ENCODE assay signal across 8 cellular contexts in genomic region chr1:181482521-181483083, GRCh38. TPM values are rescaled to one million over a fixed set of nuclear protein-coding genes. Genes with fewer than 3 reads are reported as not detected.
DNase-seq lines count a peak whose midpoint lies in the region; ATAC-seq, FAIRE-seq and TF ChIP-seq lines count a peak whose summit lies in the region.

No MANE protein-coding gene starts in this region.

- intact Hi-C loops in K562 (cut with micrococcal nuclease), result no loop called here
- intact Hi-C loops in stomach (cut with DNase I; ENCODE audit: low total_unique reads), result no loop called here
- intact Hi-C loops in lower leg skin (cut with DNase I; ENCODE audit: low total_unique reads), result loop anchor here (10.0 kb wide), 2 partner anchors 192 to 452 kb away; no protein-coding TSS in a partner anchor

- no peaks in the 10 kb centered on the region for H3K9me1 ChIP-seq in K562 (ENCODE audit: control insufficient read depth, insufficient read depth, low read length)

- 6% methylated on average over 53 of the region's 55 CpGs for WGBS in K562 (ENCODE audit: insufficient coverage, low coverage, missing lambda C conversion rate)
- 1 to 6% (median 3%) methylated on average over 32 to 55 of the region's 55 CpGs for WGBS in stomach, 5 donors
- 2% methylated on average over 37 to 50 of the region's 55 CpGs for WGBS in lower leg skin, 2 donors

- no peaks in the 10 kb centered on the region for H3K36me3 ChIP-seq in MG63
- no peaks in the 10 kb centered on the region for H3K36me3 ChIP-seq in K562 (ENCODE audit: control insufficient read depth, insufficient read depth, low read length)
- no peaks in the 10 kb centered on the region for H3K36me3 ChIP-seq in stomach

- no peak for TF ChIP-seq RAD21 in K562 (CRISPR knock-in tag; conservative IDR thresholded peaks at IDR 0.05 in 1 of 2, IDR thresholded peaks at IDR 0.05 in 1 of 2)

- H3K4me3 ChIP-seq in MG63, result no peak overlapping the region
- H3K4me3 ChIP-seq in K562, result no peak overlapping the region
- peak overlapping the region; percentile 24 to 53 (median 42) for H3K4me3 ChIP-seq in stomach
- H3K4me3 ChIP-seq in lower leg skin (ENCODE audit: low read depth, poor library complexity, severe bottlenecking), result no peak overlapping the region

- 0 out of 2 replicates have a peak, but pooled peaks cover 3% of the 10 kb centered on the region for H4K20me1 ChIP-seq in K562 (replicated peaks; ENCODE audit: control insufficient read depth, insufficient read depth, low read length)

- H2AFZ ChIP-seq in K562 (ENCODE audit: low read depth, low read length), result peak overlapping the region; percentile 47; the same call in 1 of the 2 replicates

- H3K79me2 ChIP-seq in K562 (ENCODE audit: control insufficient read depth, insufficient read depth, low read length), result no peaks in the 10 kb centered on the region

- ATAC-seq in GM21390 (IDR thresholded peaks at IDR 0.05; ENCODE audit: unreplicated experiment) (peak; percentile 46), K562 (peak; percentile 79), left lobe of liver (peak; percentile 57)

- no peaks in the 10 kb centered on the region for H3K9me3 ChIP-seq in MG63
- no peaks in the 10 kb centered on the region for H3K9me3 ChIP-seq in K562 (replicated peaks; ENCODE audit: control insufficient read depth, insufficient read depth, low read depth, low read length)
- no peaks in the 10 kb centered on the region for H3K9me3 ChIP-seq in stomach

- TF ChIP-seq CTCF in K562 (IDR thresholded peaks at IDR 0.05 in 2 of 3, conservative IDR thresholded peaks at IDR 0.05 in 1 of 3; ENCODE audit: insufficient read depth in 2 of 3, low read depth in 1 of 3, low read length in 3 of 3) (no peak), stomach (IDR thresholded peaks at IDR 0.05) (no peak), lower leg skin (IDR thresholded peaks at IDR 0.05) (no peak)

- no TSS peak for BruUV-seq in K562 (replicated peaks; lab: Mats Ljungman, UMichigan)

- H3K27me3 ChIP-seq in MG63, result peaks cover 59% of the 10 kb centered on the region
- peaks cover 35 to 52% of the 10 kb centered on the region in 2 experiments for H3K27me3 ChIP-seq in K562 (ENCODE audit: control insufficient read depth in 2 of 2, insufficient read depth in 2 of 2, low read length in 2 of 2)
- H3K27me3 ChIP-seq in stomach, result peaks cover 20 to 56% (median 55%) of the 10 kb centered on the region in 3 donors

- peak overlapping the region; percentile 41; the same call in 1 of the 2 replicates for H3K4me2 ChIP-seq in K562 (ENCODE audit: insufficient read depth, low read length)

- H3K9ac ChIP-seq in K562 (ENCODE audit: insufficient read depth in 1 of 2, low read depth in 2 of 2, low read length in 2 of 2), result no peak overlapping the region

- no peak for FAIRE-seq in K562 (lab: Jason Lieb, UNC)

- in situ Hi-C loops in K562 (cut with MboI), result no loop called here

- no peak for TF ChIP-seq EP300 in K562 (IDR thresholded peaks at IDR 0.05; ENCODE audit: low read length)
- no peak for TF ChIP-seq EP300 in stomach (IDR thresholded peaks at IDR 0.05)

- no peak for TF ChIP-seq POLR2A in K562 (conservative IDR thresholded peaks at IDR 0.05)
- no peak for TF ChIP-seq POLR2A in stomach (IDR thresholded peaks at IDR 0.05)
- TF ChIP-seq POLR2A in lower leg skin (IDR thresholded peaks at IDR 0.05), result no peak

- H3K4me1 ChIP-seq in K562 (replicated peaks in 1 of 2; ENCODE audit: control insufficient read depth in 2 of 2, insufficient read depth in 2 of 2, low read length in 2 of 2) (peaks cover 0 to 15% of the 10 kb centered on the region in 2 experiments; a peak in 2 of 5 replicates), stomach (peaks cover 12 to 35% (median 25%) of the 10 kb centered on the region in 4 donors)

- no peak overlapping the region for H3K27ac ChIP-seq in K562 (ENCODE audit: extremely low read depth, low read depth, low read length)
- H3K27ac ChIP-seq in stomach, result no peak overlapping the region

- POLR2A ChIA-PET in K562 (lab: Yijun Ruan, JAX), result interaction anchor here (0.6 to 1.2 kb wide), 4 partner anchors 9 to 87 kb away, joined by 3 read pairs; no protein-coding TSS in a partner anchor

- peak; percentile 7 for DNase-seq in EH (ENCODE audit: low read depth)
- DNase-seq in MG63, result peak; percentile 43
- peak; percentile 27 to 39 (median 35) for DNase-seq in K562 (ENCODE audit: extremely low read depth in 1 of 4, low spot score in 3 of 4)
- no peak for DNase-seq in left lobe of liver (ENCODE audit: low spot score)
- DNase-seq in stomach, result peak; percentile 41
- DNase-seq in dedifferentiated amniotic fluid mesenchymal stem cell (ENCODE audit: extremely low spot score), result no peak
- no peak for DNase-seq in lower leg skin (ENCODE audit: low spot score in 2 of 2)

- CTCF ChIA-PET in K562 (lab: Yijun Ruan, JAX; ENCODE audit: low intra/inter-chr PET ratio), result interaction anchor here (0.6 to 0.8 kb wide), 2 partner anchors 443 to 533 kb away, joined by 3 read pairs; no protein-coding TSS in a partner anchor

TF ChIP-seq in K562, 482 proteins besides CTCF, POLR2A, EP300 and RAD21 (continues in another document):
- TF ChIP-seq RBFOX2 (IDR thresholded peaks at IDR 0.05; ENCODE audit: low read depth, low read length), result peak; percentile 17; the same call in 1 of the 2 replicates
- TF ChIP-seq CXXC5 (CRISPR knock-in tag; IDR thresholded peaks at IDR 0.05), result peak; percentile 44; the same call in 1 of the 2 replicates
- TF ChIP-seq E2F6 (IDR thresholded peaks at IDR 0.05; ENCODE audit: borderline replicate concordance in 1 of 2, extremely low read depth in 1 of 2, insufficient read depth in 1 of 2, insufficient read length in 1 of 2, low read depth in 1 of 2, low read length in 1 of 2, poor library complexity in 1 of 2, severe bottlenecking in 1 of 2), result peak in 1 of 2 experiments; percentile 70
- TF ChIP-seq GTF3C2 (IDR thresholded peaks at IDR 0.05; ENCODE audit: borderline replicate concordance, extremely low read depth, insufficient read length), result no peak
- peak; percentile 40 for TF ChIP-seq HNRNPLL (IDR thresholded peaks at IDR 0.05; ENCODE audit: low read depth, low read length, poor library complexity, severe bottlenecking)
- TF ChIP-seq L3MBTL2 (IDR thresholded peaks at IDR 0.05), result 0 out of 2 replicates have a peak, but pooled peaks have one; percentile 33
- peak; percentile 65 to 69 for TF ChIP-seq NRF1 (conservative IDR thresholded peaks at IDR 0.05 in 1 of 2, IDR thresholded peaks at IDR 0.05 in 1 of 2)

RNA-seq across cellular contexts. Expression of gene CACNA1E, which starts 0.7 kb away (rescaled TPM):
- not detected in 2 replicates for total RNA-seq in MG63 (2014; rRNA removed; shearing (Covaris generic); ENCODE audit: low replicate concordance)
- not detected in 2 replicates for total RNA-seq in K562 (2011; cell fraction: chromatin; rRNA removed; ENCODE audit: low replicate concordance)
- not detected in 2 replicates for total RNA-seq in K562 (2011; cell fraction: nucleolus; rRNA removed)
- total RNA-seq in K562 (2011; cell fraction: nucleoplasm; rRNA removed), result not detected in 2 replicates
- total RNA-seq in K562 (2014; rRNA removed), result not detected in 2 replicates
- total RNA-seq in K562 (2014; rRNA removed; fragmentation: Illumina TruSeq; extraction: Trizol), result not detected in 2 replicates
- under 0.01 TPM in 1 of 2 replicates, not detected in the other for total RNA-seq in K562 (2015; rRNA removed; fragmentation: Illumina TruSeq; extraction: Trizol)
- total RNA-seq in K562 (2021), result 0.04 and 0.07 TPM in 2 replicates
- not detected in 2 replicates for polyA plus RNA-seq in K562 (2011; rRNA removed)
- polyA plus RNA-seq in K562 (2011; cell fraction: cytosol; rRNA removed), result not detected in 2 replicates
- 0.04 TPM in 1 of 2 replicates, not detected in the other for polyA plus RNA-seq in K562 (2011; cell fraction: nucleus; rRNA removed)
- 0.01 and 0.04 TPM in 2 replicates for polyA plus RNA-seq in K562 (2012)
- not detected in 2 replicates for polyA plus RNA-seq in K562 (2014; fragmentation: Illumina TruSeq; extraction: Trizol)
- polyA plus RNA-seq in K562 (2014; fragmentation: Nextera tagmentation; extraction: Ambion mirVana), result not detected
- not detected in 2 replicates for polyA plus RNA-seq in K562 (2014; rRNA removed)
- polyA minus RNA-seq in K562 (2011; rRNA and poly(A)+ RNA removed), result not detected in 2 replicates
- polyA minus RNA-seq in K562 (2011; cell fraction: cytosol; rRNA and poly(A)+ RNA removed), result not detected in 2 replicates
- under 0.01 TPM in 1 of 2 replicates, not detected in the other for polyA minus RNA-seq in K562 (2011; cell fraction: nucleus; rRNA and poly(A)+ RNA removed)
- 0.08 TPM for total RNA-seq in left lobe of liver
- total RNA-seq in stomach, result 1 to 10 TPM in 1 of 5 donors, under 1 TPM in 1, not detected in 3; under 0.01 to 1.8 TPM
- polyA plus RNA-seq in stomach, result under 1 TPM in 2 of 3 donors, not detected in 1; under 0.01 to 0.03 TPM
- under 1 TPM in 2 of 4 donors, not detected in 2; 0.03 to 0.15 TPM for total RNA-seq in lower leg skin

Comparison
In these comparisons a context has a peak if more than half of its experiments do, and no peak if none do; other contexts are left out.
1. DNase-seq: peak in EH (single experiment), MG63 (single experiment), K562 (4 of 4) and stomach (single experiment); none in left lobe of liver (single experiment), dedifferentiated amniotic fluid mesenchymal stem cell (single experiment) and lower leg skin (0 of 2).
2. H3K4me3 ChIP-seq: peak in stomach (4 of 4); none in MG63 (single experiment), K562 (single experiment) and lower leg skin (single experiment).
3. Peak in every context shown above with its lines, with median percentiles within 50 percentile points of each other: ATAC-seq.